In the genomic region with DNA sequence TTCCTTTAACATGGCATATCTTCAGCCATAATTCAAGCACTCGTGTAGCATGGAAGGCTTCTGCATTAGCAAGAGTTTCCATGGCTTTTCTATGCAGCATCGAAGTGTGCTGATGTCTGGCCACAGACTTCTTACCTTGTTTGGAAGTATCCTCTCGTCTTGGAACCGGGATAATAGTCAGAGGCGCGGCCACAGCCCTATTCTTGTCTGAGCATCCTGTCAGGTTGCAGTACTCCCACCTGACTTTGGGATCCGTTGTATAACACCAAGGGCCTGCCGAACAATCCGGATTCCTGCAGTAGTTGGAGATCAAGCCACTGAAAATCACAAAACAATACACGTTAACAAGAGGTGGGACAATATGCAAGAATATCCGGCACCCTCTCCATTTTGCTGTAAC, we compare ENCODE assay signal across 27 cellular contexts.
DNase-seq lines count a peak whose midpoint lies in the region; ATAC-seq and TF ChIP-seq lines count a peak whose summit lies in the region.
"Had no signal": no experiment of that assay in that cellular context is flagged by ENCODE, and none has a peak within 500 bp of the region (broad histone marks: within the 10 kb centered on the region; RNA-seq: fewer than 3 reads in every experiment).

No MANE protein-coding gene starts in this region.

- peaks cover 0 to 3% (median 0%) of the 10 kb centered on the region in 4 donors for H3K36me3 ChIP-seq in esophagus muscularis mucosa
- H3K36me3 ChIP-seq in heart left ventricle: no peaks in the 10 kb centered on the region
- H3K36me3 ChIP-seq: BE2C, BLaER1 had no signal

- no peaks in the 10 kb centered on the region for H3K4me1 ChIP-seq in esophagus muscularis mucosa
- no peaks in the 10 kb centered on the region for H3K4me1 ChIP-seq in heart left ventricle
- H3K4me1 ChIP-seq: A549; BE2C; BLaER1; BLaER1 treated with 17β-estradiol and CSF1 and Interleukin-3, amounts not matched to agents 10 nM and 100 nM; Caco-2 had no signal

- H3K4me3 ChIP-seq in esophagus muscularis mucosa (no peak overlapping the region), heart left ventricle (no peak overlapping the region)
- H3K4me3 ChIP-seq: A549; BLaER1; BLaER1 treated with 17β-estradiol and CSF1 and Interleukin-3, amounts not matched to agents 10 nM and 100 nM had no signal

- intact Hi-C loops in esophagus muscularis mucosa (cut with DNase I): no loop called here
- intact Hi-C loops in heart left ventricle (cut with DNase I): no loop called here

- TF ChIP-seq EP300 in esophagus muscularis mucosa (IDR thresholded peaks at IDR 0.05): no peak

- ATAC-seq in heart left ventricle: no peak
- ATAC-seq: A549; CD8-positive, alpha-beta T cell had no signal

- H3K27ac ChIP-seq in esophagus muscularis mucosa (replicated peaks in 1 of 4): no peak overlapping the region
- H3K27ac ChIP-seq in heart left ventricle: no peak overlapping the region
- H3K27ac ChIP-seq: 22Rv1; A549; BLaER1; BLaER1 treated with 17β-estradiol and CSF1 and Interleukin-3, amounts not matched to agents 10 nM and 100 nM; C4-2B had no signal

- H3K27me3 ChIP-seq in esophagus muscularis mucosa: no peaks in the 10 kb centered on the region
- no peaks in the 10 kb centered on the region for H3K27me3 ChIP-seq in heart left ventricle
- H3K27me3 ChIP-seq: BE2C; BLaER1; BLaER1 treated with 17β-estradiol and CSF1 and Interleukin-3, amounts not matched to agents 10 nM and 100 nM had no signal

- DNase-seq in esophagus muscularis mucosa (ENCODE audit: extremely low spot score): peak; percentile 88
- DNase-seq in heart left ventricle: no peak
- DNase-seq: 8988T; ACHN; AML-193; BE2C; C1 segment of cervical spinal cord; Caco-2; Calu3; CD4-positive, alpha-beta memory T cell; CD4-positive, alpha-beta T cell; CD4-positive, CD25-positive, alpha-beta regulatory T cell; CD8-positive, alpha-beta memory T cell; CD8-positive, alpha-beta T cell; COR-L47; DMS 273 treated with DMSO at 0.1 percent for 48 hours; DMS153; DMS53; DMS79; DMS79 treated with DMSO at 0.1 percent for 48 hours; DND-41; EL had no signal

- TF ChIP-seq POLR2A in esophagus muscularis mucosa (IDR thresholded peaks at IDR 0.05; ENCODE audit: low read depth) (no peak), heart left ventricle (IDR thresholded peaks at IDR 0.05) (no peak)

- no peak for TF ChIP-seq CTCF in esophagus muscularis mucosa (IDR thresholded peaks at IDR 0.05)
- TF ChIP-seq CTCF in heart left ventricle (IDR thresholded peaks at IDR 0.05): no peak

- 88% methylated on average over 11 of the region's 11 CpGs for WGBS in esophagus muscularis mucosa
- WGBS in heart left ventricle, 4 donors: 81 to 90% (median 84%) methylated on average over 11 of the region's 11 CpGs

- no peaks in the 10 kb centered on the region for H3K9me3 ChIP-seq in esophagus muscularis mucosa
- no peaks in the 10 kb centered on the region for H3K9me3 ChIP-seq in heart left ventricle
- H3K9me3 ChIP-seq: A549, BE2C, BLaER1, Caco-2 had no signal
